ENCODE assay signal across 8 cellular contexts in the genomic region with DNA sequence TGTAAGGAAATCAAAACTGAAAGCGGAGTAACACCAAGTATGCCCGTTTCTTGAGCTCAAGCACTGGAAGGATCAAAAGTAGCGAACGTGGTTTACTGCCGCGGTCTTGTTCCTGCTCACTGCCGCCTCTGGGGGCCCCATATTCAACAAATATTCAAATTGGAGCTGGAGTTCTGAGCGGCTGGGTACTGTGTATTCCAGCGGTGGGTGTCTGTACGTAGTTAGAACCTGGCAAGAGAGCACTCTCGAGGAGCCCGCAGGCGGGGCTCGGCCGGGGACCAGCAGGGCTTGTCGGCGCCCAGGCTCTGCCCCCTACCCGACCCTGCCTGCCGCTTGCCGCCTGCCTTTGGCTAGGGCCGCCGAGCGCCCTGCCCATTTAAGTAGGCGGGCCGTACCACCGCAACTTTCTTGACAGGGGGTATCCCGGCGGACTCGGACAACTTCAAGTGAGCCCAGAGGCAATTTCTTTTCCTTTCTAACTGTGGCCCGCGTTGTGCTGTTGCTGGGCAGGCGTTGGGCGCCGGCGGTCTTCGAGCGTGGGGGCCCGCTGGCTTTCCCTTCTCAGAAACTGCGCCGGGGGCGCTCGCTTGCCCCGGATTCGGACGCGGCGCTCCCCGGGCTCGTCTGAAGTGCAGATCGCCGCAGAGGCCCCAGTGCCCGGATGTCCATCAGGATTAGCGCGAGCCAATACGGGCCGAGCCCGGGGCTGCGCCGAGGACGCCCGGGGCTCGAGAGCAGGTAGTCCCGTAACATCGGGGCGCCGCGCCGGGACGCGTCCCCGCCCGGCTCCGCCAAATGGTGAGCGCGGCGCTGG.
A peak's percentile ranks its signal among the peaks of the same experiment; 100 is the strongest.
DNase-seq lines count a peak whose midpoint lies in the region; ATAC-seq lines count a peak whose summit lies in the region.

No MANE protein-coding gene starts in this region.

- peaks cover 49% of the 10 kb centered on the region for H3K4me1 Mint-ChIP-seq in activated CD4-positive, alpha-beta T cell treated with anti-CD3 and anti-CD28 coated beads for 36 hours

- peaks cover 12% of the 10 kb centered on the region for H3K36me3 Mint-ChIP-seq in activated CD4-positive, alpha-beta T cell treated with anti-CD3 and anti-CD28 coated beads for 36 hours (ENCODE audit: low read depth)

- no peaks in the 10 kb centered on the region for H3K9me3 Mint-ChIP-seq in activated CD4-positive, alpha-beta T cell treated with anti-CD3 and anti-CD28 coated beads for 36 hours (ENCODE audit: low read depth)

- peak; percentile 79 for ATAC-seq in HG03439 (IDR thresholded peaks at IDR 0.05; ENCODE audit: unreplicated experiment)
- ATAC-seq in activated CD4-positive, alpha-beta T cell treated with anti-CD3 and anti-CD28 coated beads for 36 hours, result peak; percentile 82
- peak; percentile 85 for ATAC-seq in left colon

- H3K27me3 Mint-ChIP-seq in activated CD4-positive, alpha-beta T cell treated with anti-CD3 and anti-CD28 coated beads for 36 hours, result no peaks in the 10 kb centered on the region

- H3K4me1 ChIP-seq in BLaER1, result peaks cover 71% of the 10 kb centered on the region

- intact Hi-C loops in activated CD4-positive, alpha-beta T cell treated with anti-CD3 and anti-CD28 coated beads for 36 hours (cut with DNase I, micrococcal nuclease), result loop anchor here (1.0 to 10.0 kb wide), 14 partner anchors 11 to 418 kb away; partner anchors contain the start of genes KLHL8 (in 1 of the 2) and NUDT9 (in 1 of the 2)
- intact Hi-C loops in left colon (cut with DNase I, micrococcal nuclease), result loop anchor here in 1 of 2 donors (2.0 kb wide), 1 partner anchor 70 kb away; no protein-coding TSS in a partner anchor

- no peaks in the 10 kb centered on the region for H3K27me3 ChIP-seq in BLaER1

- POLR2A ChIA-PET in activated CD4-positive, alpha-beta T cell treated with anti-CD3 and anti-CD28 coated beads for 36 hours (lab: Charles Lee), result interaction anchor here (0.6 to 4.5 kb wide), 10 partner anchors 11 to 210 kb away, joined by 3 to 60 read pairs (median 6); partner anchors contain the start of gene AFF1

- peak; percentile 46 for DNase-seq in GM19238 (ENCODE audit: insufficient read length, low spot score)
- DNase-seq in NCI-H510A (lab: John Stamatoyannopoulos, UW), result peak; percentile 91
- DNase-seq in activated CD4-positive, alpha-beta T cell treated with anti-CD3 and anti-CD28 coated beads for 36 hours, result peak; percentile 91
- DNase-seq in left colon, result peak; percentile 92 to 94
- peak; percentile 70 to 78 for DNase-seq in stimulated activated CD4-positive, alpha-beta T cell treated with anti-CD3 and anti-CD28 coated beads, Interleukin-1b, Interleukin-23, amount 100 ng/mL, for 4 hours (ENCODE audit: low read depth in 2 of 2)

- H3K27ac Mint-ChIP-seq in activated CD4-positive, alpha-beta T cell treated with anti-CD3 and anti-CD28 coated beads for 36 hours, result peak overlapping the region; percentile 97

- peak overlapping the region; percentile 95 for H3K27ac ChIP-seq in BLaER1
- peak overlapping the region; percentile 92 for H3K27ac ChIP-seq in cingulate gyrus (ENCODE audit: low read depth, low read length)

- peak overlapping the region; percentile 97 for H3K4me3 Mint-ChIP-seq in activated CD4-positive, alpha-beta T cell treated with anti-CD3 and anti-CD28 coated beads for 36 hours

- peaks cover 52% of the 10 kb centered on the region for H4K20me1 ChIP-seq in BLaER1

- peak overlapping the region; percentile 96 for H3K9ac ChIP-seq in BLaER1

- H3K9me3 ChIP-seq in BLaER1, result no peaks in the 10 kb centered on the region

- H3K4me3 ChIP-seq in BLaER1, result peak overlapping the region; percentile 90

- CTCF ChIA-PET in activated CD4-positive, alpha-beta T cell treated with anti-CD3 and anti-CD28 coated beads for 36 hours (lab: Charles Lee), result interaction anchor here (0.6 to 3.2 kb wide), 17 partner anchors 8 to 118 kb away, joined by 3 to 20 read pairs (median 3); partner anchors contain the start of gene AFF1

- peak overlapping the region; percentile 93 for H3K4me2 ChIP-seq in BLaER1

- peaks cover 9% of the 10 kb centered on the region; the same call in 1 of the 2 replicates for H3K36me3 ChIP-seq in BLaER1

Comparison
In these comparisons a context has a peak if more than half of its experiments do, and no peak if none do; other contexts are left out.
1. Peak in every context shown above with its lines: DNase-seq, ATAC-seq, H3K4me3 ChIP-seq and H3K27ac ChIP-seq.